ENCODE assay signal across 8 cellular contexts in genomic region chr14:35617500-35617899, GRCh38.
"Had no signal": no experiment of that assay in that cellular context is flagged by ENCODE, and none has a peak within 500 bp of the region (broad histone marks: within the 10 kb centered on the region; RNA-seq: fewer than 3 reads in every experiment).

No MANE protein-coding gene starts in this region.

- FAIRE-seq: K562 had no signal

- DNase-seq: GM23248, GOT3, H7, HFFc6, IMR-90, KG1 had no signal

- H3K27ac Mint-ChIP-seq: HFFc6 had no signal

- H3K4me3 Mint-ChIP-seq: HFFc6 had no signal

- ATAC-seq: HCT116, K562 had no signal
